In the genomic region with DNA sequence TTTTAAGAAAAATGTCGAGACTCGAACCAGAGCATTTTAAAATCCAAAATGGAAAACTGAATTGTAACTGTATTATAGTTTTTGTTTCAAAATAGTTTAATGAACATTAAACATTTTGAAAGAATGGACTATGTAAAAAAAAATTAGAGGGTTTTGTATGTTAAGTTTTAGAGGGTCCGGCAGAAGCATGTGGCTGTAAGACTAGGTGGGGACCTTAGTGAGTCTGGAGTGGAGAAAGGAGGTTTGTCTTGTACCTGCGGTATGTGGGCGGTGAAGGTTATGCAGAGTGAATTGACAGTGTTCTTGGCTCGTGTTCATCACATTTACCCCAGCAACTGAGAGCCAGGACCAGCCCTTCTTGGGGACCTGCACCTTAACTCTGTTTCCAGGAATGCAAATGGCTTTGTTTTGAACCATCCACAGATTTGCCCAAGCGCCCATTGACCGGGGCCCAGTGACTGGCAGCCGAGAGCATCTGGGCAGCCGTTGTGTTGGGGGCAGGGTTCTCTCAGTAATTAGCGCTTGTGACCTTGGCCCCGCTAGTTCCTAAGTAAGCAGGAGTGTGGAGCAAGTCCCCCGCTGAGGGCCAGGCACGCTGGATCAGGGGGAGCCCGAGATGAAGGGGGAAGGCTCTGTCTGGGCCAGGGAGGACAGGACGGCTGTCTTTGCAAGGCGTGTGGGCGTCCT, we compare ENCODE assay signal across 8 cellular contexts. TPM values are rescaled to one million over a fixed set of nuclear protein-coding genes. Genes with fewer than 3 reads are reported as not detected.
DNase-seq lines count a peak whose midpoint lies in the region; FAIRE-seq and TF ChIP-seq lines count a peak whose summit lies in the region.

No MANE protein-coding gene starts in this region.

- peak overlapping the region; percentile 97 for H3K27ac Mint-ChIP-seq in activated naive CD8-positive, alpha-beta T cell treated with anti-CD3 and anti-CD28 coated beads for 36 hours

- H3K9me3 ChIP-seq in iPS-18c (ENCODE audit: control insufficient read depth, insufficient read depth, low read length) (no peaks in the 10 kb centered on the region), skeletal muscle tissue (ENCODE audit: control insufficient read depth in 3 of 3, low read length in 3 of 3) (peaks cover 0 to 2% (median 0%) of the 10 kb centered on the region in 3 donors)

- H3K27me3 ChIP-seq in KMS-11 (ENCODE audit: insufficient read depth, low read depth): no peaks in the 10 kb centered on the region
- H3K27me3 ChIP-seq in skeletal muscle tissue (ENCODE audit: control insufficient read depth in 3 of 3, insufficient read depth in 3 of 3, low read length in 3 of 3): no peaks in the 10 kb centered on the region

- peak overlapping the region; percentile 91 for H3K27ac ChIP-seq in KMS-11
- peak overlapping the region; percentile 100 for H3K27ac ChIP-seq in skeletal muscle tissue (ENCODE audit: low read depth, low read length)

- no peak overlapping the region for H2AFZ ChIP-seq in KMS-11 (ENCODE audit: low read depth)

- H3K9ac ChIP-seq in KMS-11 (peak overlapping the region; percentile 98), skeletal muscle tissue (ENCODE audit: low read depth in 1 of 3, low read length in 3 of 3) (peak overlapping the region; percentile 95 to 97 (median 95))

- peaks cover 11% of the 10 kb centered on the region for H3K27me3 Mint-ChIP-seq in activated naive CD8-positive, alpha-beta T cell treated with anti-CD3 and anti-CD28 coated beads for 36 hours

- peaks cover 9% of the 10 kb centered on the region for H3K9me3 Mint-ChIP-seq in activated naive CD8-positive, alpha-beta T cell treated with anti-CD3 and anti-CD28 coated beads for 36 hours

- H3K4me3 ChIP-seq in AG10803 (ENCODE audit: low read length): peak overlapping the region; percentile 78
- no peak overlapping the region for H3K4me3 ChIP-seq in KMS-11 (IDR thresholded peaks at IDR 0.05; ENCODE audit: insufficient read depth, low read depth, low read length)
- H3K4me3 ChIP-seq in iPS-18c (ENCODE audit: insufficient read depth, low read depth, low read length): peak overlapping the region; percentile 59
- H3K4me3 ChIP-seq in skeletal muscle tissue (ENCODE audit: low read length in 3 of 3): peak overlapping the region; percentile 3 to 86 (median 76)

- H3K4me1 Mint-ChIP-seq in activated naive CD8-positive, alpha-beta T cell treated with anti-CD3 and anti-CD28 coated beads for 36 hours: peaks cover 32% of the 10 kb centered on the region

- peaks cover 17% of the 10 kb centered on the region for H3K4me1 ChIP-seq in KMS-11 (ENCODE audit: low read depth, poor library complexity, severe bottlenecking)
- H3K4me1 ChIP-seq in skeletal muscle tissue (ENCODE audit: control insufficient read depth in 3 of 3, insufficient read depth in 3 of 3, low read length in 3 of 3): peaks cover 13 to 18% (median 16%) of the 10 kb centered on the region in 3 donors

- H3K4me2 ChIP-seq in KMS-11: peak overlapping the region; percentile 89

- H4K20me1 ChIP-seq in KMS-11 (ENCODE audit: insufficient read depth): no peaks in the 10 kb centered on the region; the same call in 1 of the 2 replicates

- TF ChIP-seq CTCF in AG10803 (conservative IDR thresholded peaks at IDR 0.05; ENCODE audit: low read length) (no peak), KMS-11 (conservative IDR thresholded peaks at IDR 0.05; ENCODE audit: low read depth, low read length) (no peak)

- H3K4me3 Mint-ChIP-seq in activated naive CD8-positive, alpha-beta T cell treated with anti-CD3 and anti-CD28 coated beads for 36 hours: peak overlapping the region; percentile 87

- peaks cover 39% of the 10 kb centered on the region for H3K36me3 Mint-ChIP-seq in activated naive CD8-positive, alpha-beta T cell treated with anti-CD3 and anti-CD28 coated beads for 36 hours

- no peak for FAIRE-seq in GM19239 (lab: Jason Lieb, UNC)

- H3K36me3 ChIP-seq in KMS-11 (ENCODE audit: insufficient read depth): peaks cover 4% of the 10 kb centered on the region; the same call in 1 of the 2 replicates
- H3K36me3 ChIP-seq in skeletal muscle tissue (ENCODE audit: control insufficient read depth in 3 of 3, insufficient read depth in 3 of 3, low read length in 3 of 3): peaks cover 5 to 8% (median 6%) of the 10 kb centered on the region in 3 donors

- DNase-seq in AG10803 (ENCODE audit: low read depth) (peak; percentile 10), NCI-H526 treated with DMSO at 0.1 percent for 48 hours (lab: John Stamatoyannopoulos, UW) (no peak), mesenteric fat pad (ENCODE audit: low spot score) (no peak), GM19239 (ENCODE audit: insufficient read length, low spot score) (no peak)
- peak; percentile 27 for DNase-seq in activated naive CD8-positive, alpha-beta T cell treated with anti-CD3 and anti-CD28 coated beads for 36 hours

- peaks cover 35% of the 10 kb centered on the region for H3K79me2 ChIP-seq in KMS-11 (ENCODE audit: insufficient read depth, low read depth)

RNA-seq across cellular contexts. Expression of a gene that starts 1.4 kb away (rescaled TPM):
- 100 to 1,000 TPM; 117 to 125 TPM for total RNA-seq in activated naive CD8-positive, alpha-beta T cell treated with anti-CD3 and anti-CD28 coated beads for 36 hours
- total RNA-seq in skeletal muscle tissue (50.6 TPM), mesenteric fat pad (474 TPM)

Comparison
In these comparisons a context has a peak if more than half of its experiments do, and no peak if none do; other contexts are left out.
1. DNase-seq: peak in AG10803 (single experiment) and activated naive CD8-positive, alpha-beta T cell treated with anti-CD3 and anti-CD28 coated beads for 36 hours (single experiment); none in NCI-H526 treated with DMSO at 0.1 percent for 48 hours (single experiment), mesenteric fat pad (single experiment) and GM19239 (single experiment).